Comparison of ENCODE assay signal across 1 cellular context in the genomic region with DNA sequence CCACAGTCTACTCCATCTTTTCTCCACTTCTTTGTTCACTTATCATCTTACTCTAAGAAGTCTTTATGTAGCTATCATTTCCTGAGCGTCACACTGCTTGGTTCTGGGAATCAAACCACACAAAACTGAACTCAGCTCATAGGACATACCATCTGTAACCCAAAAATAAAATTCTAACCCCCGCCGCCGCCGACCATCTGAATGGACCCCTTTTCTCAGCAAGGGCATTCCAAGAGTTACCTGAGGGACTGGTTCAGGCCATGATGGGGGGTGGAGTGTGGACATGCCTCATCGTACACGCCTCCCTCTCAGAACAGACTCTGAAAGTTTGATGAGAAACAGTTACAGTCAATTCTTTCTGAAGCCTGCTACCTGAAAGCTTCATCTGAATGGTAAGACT.
TF ChIP-seq lines count a peak whose summit lies in the region.

No MANE protein-coding gene starts in this region.

TF ChIP-seq in IMR-90, 13 proteins besides CTCF, POLR2A, EP300 and RAD21:
- TF ChIP-seq CEBPB (IDR thresholded peaks at IDR 0.05; ENCODE audit: low read depth, low read length) (no peak), NFE2L2 (IDR thresholded peaks at IDR 0.05; ENCODE audit: low read depth, low read length) (no peak), SMC3 (IDR thresholded peaks at IDR 0.05; ENCODE audit: low read depth, low read length) (no peak)
- TF ChIP-seq, protein P1, sequence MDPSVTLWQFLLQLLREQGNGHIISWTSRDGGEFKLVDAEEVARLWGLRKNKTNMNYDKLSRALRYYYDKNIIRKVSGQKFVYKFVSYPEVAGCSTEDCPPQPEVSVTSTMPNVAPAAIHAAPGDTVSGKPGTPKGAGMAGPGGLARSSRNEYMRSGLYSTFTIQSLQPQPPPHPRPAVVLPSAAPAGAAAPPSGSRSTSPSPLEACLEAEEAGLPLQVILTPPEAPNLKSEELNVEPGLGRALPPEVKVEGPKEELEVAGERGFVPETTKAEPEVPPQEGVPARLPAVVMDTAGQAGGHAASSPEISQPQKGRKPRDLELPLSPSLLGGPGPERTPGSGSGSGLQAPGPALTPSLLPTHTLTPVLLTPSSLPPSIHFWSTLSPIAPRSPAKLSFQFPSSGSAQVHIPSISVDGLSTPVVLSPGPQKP (IDR thresholded peaks at IDR 0.05; ENCODE audit: borderline replicate concordance, low read depth, low read length), result no peak
